In genomic region chr10:86960003-86960862, GRCh38 we compare ENCODE assay signal across 9 cellular contexts. TPM values are rescaled to one million over a fixed set of nuclear protein-coding genes. Genes with fewer than 3 reads are reported as not detected.
A peak's percentile ranks its signal among the peaks of the same experiment; 100 is the strongest.
DNase-seq lines count a peak whose midpoint lies in the region; ATAC-seq and TF ChIP-seq lines count a peak whose summit lies in the region.
"Had no signal": no experiment of that assay in that cellular context is flagged by ENCODE, and none has a peak within 500 bp of the region (broad histone marks: within the 10 kb centered on the region; RNA-seq: fewer than 3 reads in every experiment).

No MANE protein-coding gene starts in this region.

- H3K4me3 ChIP-seq in GM12875 (ENCODE audit: low read depth, low read length) = no peak overlapping the region
- H3K4me3 ChIP-seq in NT2/D1 (ENCODE audit: insufficient read length, low read depth) = no peak overlapping the region
- no peak overlapping the region for H3K4me3 ChIP-seq in brain microvascular endothelial cell (ENCODE audit: low read depth, low read length)
- no peak overlapping the region for H3K4me3 ChIP-seq in kidney epithelial cell (ENCODE audit: low read depth, low read length)
- H3K4me3 ChIP-seq in tibial nerve = peak overlapping the region in 1 of 4 donors; percentile 44

- H3K36me3 ChIP-seq in NT2/D1 (ENCODE audit: insufficient read depth, insufficient read length, low read length) = no peaks in the 10 kb centered on the region
- no peaks in the 10 kb centered on the region for H3K36me3 ChIP-seq in brain microvascular endothelial cell (replicated peaks)
- no peaks in the 10 kb centered on the region for H3K36me3 ChIP-seq in kidney epithelial cell (ENCODE audit: control insufficient read depth, insufficient read depth, low read length)
- H3K36me3 ChIP-seq in tibial nerve = no peaks in the 10 kb centered on the region

- no peak for TF ChIP-seq POLR2A in tibial nerve (IDR thresholded peaks at IDR 0.05)

- peak; percentile 73 for ATAC-seq in HG02798 (IDR thresholded peaks at IDR 0.05; ENCODE audit: poor library complexity, unreplicated experiment)

- 69 to 77% methylated on average over 30 to 34 of the region's 37 CpGs for WGBS in tibial nerve, 2 donors

- TF ChIP-seq EP300 in tibial nerve (IDR thresholded peaks at IDR 0.05) = peak in 1 of 2 donors; percentile 18

- H3K9me3 ChIP-seq in NT2/D1 (ENCODE audit: insufficient read depth, low read length) (no peaks in the 10 kb centered on the region), tibial nerve (no peaks in the 10 kb centered on the region)

- H3K27ac ChIP-seq in brain microvascular endothelial cell = no peak overlapping the region
- H3K27ac ChIP-seq in tibial nerve = peak overlapping the region; percentile 67 to 94 (median 84)

- peak; percentile 100 for TF ChIP-seq CTCF in GM12875 (IDR thresholded peaks at IDR 0.05; ENCODE audit: borderline replicate concordance, insufficient read depth, low read depth, low read length)
- TF ChIP-seq CTCF in brain microvascular endothelial cell (IDR thresholded peaks at IDR 0.05; ENCODE audit: low read depth, low read length, missing control alignments) = peak; percentile 95
- TF ChIP-seq CTCF in kidney epithelial cell (IDR thresholded peaks at IDR 0.05; ENCODE audit: insufficient read depth, low read length, poor library complexity, severe bottlenecking) = peak; percentile 86
- TF ChIP-seq CTCF in tibial nerve (IDR thresholded peaks at IDR 0.05) = peak; percentile 77 to 96 (median 94)

- H3K4me1 ChIP-seq in NT2/D1 (ENCODE audit: insufficient read depth, insufficient read length) (peaks cover 63% of the 10 kb centered on the region), tibial nerve (peaks cover 0 to 81% (median 41%) of the 10 kb centered on the region in 4 donors)

- in situ Hi-C loops in brain microvascular endothelial cell (cut with HindIII; ENCODE audit: low pct_ligation_motif_present, low sequenced_read_pairs) = no loop called here

- H3K27me3 ChIP-seq in NT2/D1 (ENCODE audit: insufficient read depth, insufficient read length) = no peaks in the 10 kb centered on the region
- no peaks in the 10 kb centered on the region for H3K27me3 ChIP-seq in brain microvascular endothelial cell (replicated peaks)
- H3K27me3 ChIP-seq in kidney epithelial cell (ENCODE audit: control insufficient read depth, insufficient read depth, low read length) = no peaks in the 10 kb centered on the region
- H3K27me3 ChIP-seq in tibial nerve = no peaks in the 10 kb centered on the region

- DNase-seq in AG08395 (ENCODE audit: low spot score) = peak; percentile 65
- DNase-seq in NT2/D1 (ENCODE audit: low read depth, low spot score) = no peak
- peak; percentile 39 for DNase-seq in brain microvascular endothelial cell
- DNase-seq in kidney epithelial cell (ENCODE audit: low read depth) = no peak
- DNase-seq in tibial nerve (ENCODE audit: low spot score in 2 of 2) = peak in 1 of 2 donors; percentile 19
- no peak for DNase-seq in NCI-H2227 (lab: John Stamatoyannopoulos, UW; ENCODE audit: unreplicated experiment)

- peak overlapping the region; percentile 64 for H3K9ac ChIP-seq in NT2/D1 (ENCODE audit: insufficient read length, low read depth)

RNA-seq across cellular contexts. Expression of gene SNCG, which starts 1.8 kb away (rescaled TPM):
- total RNA-seq in kidney epithelial cell = 0.21 TPM in 1 of 2 replicates, not detected in the other
- 100 to 1,000 TPM in 2 of 4 donors, 10 to 100 TPM in 2; 86.1 to 213 (median 119) TPM for total RNA-seq in tibial nerve
- total RNA-seq: T-helper 2 cell treated with Interferon-gamma antibody and Interleukin-4, amounts not matched to agents 100 ng/mL and 5 ng/mL, for 36 hours had no signal

RNA-seq across cellular contexts. Expression of gene MMRN2, which starts 2.8 kb away (rescaled TPM):
- total RNA-seq in kidney epithelial cell = 0.08 and 0.14 TPM in 2 replicates
- total RNA-seq in tibial nerve = 10 to 100 TPM; 27.6 to 81.2 (median 61.9) TPM
- total RNA-seq: T-helper 2 cell treated with Interferon-gamma antibody and Interleukin-4, amounts not matched to agents 100 ng/mL and 5 ng/mL, for 36 hours had no signal

RNA-seq across cellular contexts. Expression of gene ADIRF, which starts 8.0 kb away (rescaled TPM):
- total RNA-seq in kidney epithelial cell = 0.41 TPM in 1 of 2 replicates, not detected in the other
- 1,000 to 10,000 TPM in 2 of 4 donors, 100 to 1,000 TPM in 2; 703 to 1,895 (median 1,121) TPM for total RNA-seq in tibial nerve
- total RNA-seq: T-helper 2 cell treated with Interferon-gamma antibody and Interleukin-4, amounts not matched to agents 100 ng/mL and 5 ng/mL, for 36 hours had no signal

RNA-seq across cellular contexts. Expression of gene FAM25A, which starts 59.9 kb away (rescaled TPM):
- total RNA-seq in kidney epithelial cell = not detected in 2 replicates
- not detected for total RNA-seq in tibial nerve
- total RNA-seq: T-helper 2 cell treated with Interferon-gamma antibody and Interleukin-4, amounts not matched to agents 100 ng/mL and 5 ng/mL, for 36 hours had no signal

Comparison
In these comparisons a context has a peak if more than half of its experiments do, and no peak if none do; other contexts are left out.
1. DNase-seq: peak in AG08395 (single experiment) and brain microvascular endothelial cell (single experiment); none in NT2/D1 (single experiment), kidney epithelial cell (single experiment) and NCI-H2227 (single experiment).
2. RNA of gene SNCG, which starts 1.8 kb away (total RNA-seq): 86.1 to 213 TPM in tibial nerve; 0.21 TPM in kidney epithelial cell; every median in the first group is over 10 times any median in the second.
3. RNA of gene MMRN2, which starts 2.8 kb away (total RNA-seq): 27.6 to 81.2 TPM in tibial nerve; 0.08 to 0.14 TPM in kidney epithelial cell; every median in the first group is over 10 times any median in the second.
4. RNA of gene ADIRF, which starts 8.0 kb away (total RNA-seq): 703 to 1,895 TPM in tibial nerve; 0.41 TPM in kidney epithelial cell; every median in the first group is over 100 times any median in the second.
5. Peak in every context shown above with its lines, with median percentiles within 50 percentile points of each other: CTCF ChIP-seq.